Comparison of ENCODE assay signal across 17 cellular contexts in genomic region chr1:183080406-183080805, GRCh38. TPM values are rescaled to one million over a fixed set of nuclear protein-coding genes. Genes with fewer than 3 reads are reported as not detected.
DNase-seq lines count a peak whose midpoint lies in the region; ATAC-seq, FAIRE-seq and TF ChIP-seq lines count a peak whose summit lies in the region.
"Had no signal": no experiment of that assay in that cellular context is flagged by ENCODE, and none has a peak within 500 bp of the region (broad histone marks: within the 10 kb centered on the region; RNA-seq: fewer than 3 reads in every experiment).

No MANE protein-coding gene starts in this region.

- no peak overlapping the region for H2AFZ ChIP-seq in keratinocyte (ENCODE audit: control insufficient read depth, low read length)

- H3K9me3 ChIP-seq in keratinocyte (ENCODE audit: control insufficient read depth, low read depth, low read length), result no peaks in the 10 kb centered on the region
- H3K9me3 ChIP-seq: esophagus squamous epithelium, right atrium auricular region had no signal

- TF ChIP-seq CTCF in keratinocyte (optimal IDR thresholded peaks at IDR 0.05 in 1 of 3, IDR thresholded peaks at IDR 0.05 in 1 of 3, conservative IDR thresholded peaks at IDR 0.05 in 1 of 3; ENCODE audit: extremely low read depth in 1 of 3, insufficient read depth in 2 of 3, low read length in 3 of 3), result no peak

- dilution Hi-C loops in keratinocyte (cut with MboI; ENCODE audit: extremely low pct_ligation_motif_present, low sequenced_read_pairs), result no loop called here

- peaks cover 0 to 2% of the 10 kb centered on the region in 2 experiments for H3K36me3 ChIP-seq in keratinocyte (ENCODE audit: control insufficient read depth in 2 of 2, extremely low read depth in 1 of 2, insufficient read depth in 2 of 2, low read length in 2 of 2)
- H3K36me3 ChIP-seq: esophagus squamous epithelium, right atrium auricular region had no signal

- DNase-seq in SKM-1 treated with dmso at 0.1 percent for 144 hours (lab: John Stamatoyannopoulos, UW; ENCODE audit: unreplicated experiment) (peak; percentile 43), SKM-1 (lab: John Stamatoyannopoulos, UW; ENCODE audit: unreplicated experiment) (no peak), keratinocyte (ENCODE audit: low read depth, low spot score) (no peak), caudate nucleus (lab: John Stamatoyannopoulos, UW) (no peak)
- DNase-seq: activated CD4-positive, alpha-beta T cell treated with anti-CD3 and anti-CD28 coated beads, Interleukin-2, amount 50 U/mL, for 4 hours; activated naive CD4-positive, alpha-beta T cell treated with anti-CD3 and anti-CD28 coated beads for 36 hours; DMS153; esophagus squamous epithelium; NCI-H2081; T-cell had no signal

- H3K27me3 ChIP-seq in keratinocyte (ENCODE audit: control insufficient read depth, extremely low read depth, insufficient read depth, low read length), result no peaks in the 10 kb centered on the region
- H3K27me3 ChIP-seq: esophagus squamous epithelium, right atrium auricular region had no signal

- peaks cover 8% of the 10 kb centered on the region for H4K20me1 ChIP-seq in keratinocyte (ENCODE audit: control insufficient read depth, extremely low read depth, insufficient read depth, low read length)

- FAIRE-seq in keratinocyte (lab: Jason Lieb, UNC), result peak; percentile 53
- FAIRE-seq: A204.1, GM12891 had no signal

- no peak overlapping the region for H3K4me3 ChIP-seq in keratinocyte (ENCODE audit: control insufficient read depth in 2 of 3, extremely low read depth in 1 of 3, insufficient read depth in 2 of 3, low read depth in 1 of 3, low read length in 3 of 3)
- H3K4me3 ChIP-seq: esophagus squamous epithelium, right atrium auricular region had no signal

- ATAC-seq in SK-N-SH treated with all-trans-retinoic acid at 6 μM for 48 hours, result peak; percentile 41
- ATAC-seq in HG02970 (IDR thresholded peaks at IDR 0.05; ENCODE audit: low FRiP score, unreplicated experiment), result no peak
- no peak for ATAC-seq in HG03095 (IDR thresholded peaks at IDR 0.05; ENCODE audit: unreplicated experiment)
- no peak for ATAC-seq in GM18520 (IDR thresholded peaks at IDR 0.05; ENCODE audit: unreplicated experiment)
- ATAC-seq: T-cell had no signal

- H3K27ac ChIP-seq in keratinocyte (ENCODE audit: control insufficient read depth, insufficient read depth, low read length) (peak overlapping the region; percentile 40), caudate nucleus (ENCODE audit: low read depth, low read length) (no peak overlapping the region)
- H3K27ac ChIP-seq: esophagus squamous epithelium, right atrium auricular region had no signal

- H3K79me2 ChIP-seq in keratinocyte (ENCODE audit: control insufficient read depth, insufficient read depth, low read length), result peaks cover 66% of the 10 kb centered on the region

- H3K4me2 ChIP-seq in keratinocyte (ENCODE audit: control insufficient read depth, extremely low read depth, insufficient read depth, low read depth, low read length), result no peak overlapping the region

- no peak overlapping the region for H3K9ac ChIP-seq in keratinocyte (ENCODE audit: control insufficient read depth, extremely low read depth, insufficient read depth, low read length)

- H3K9me1 ChIP-seq in keratinocyte (ENCODE audit: control insufficient read depth, extremely low read depth, insufficient read depth, low read length), result peaks cover 3% of the 10 kb centered on the region

- H3K4me1 ChIP-seq in keratinocyte (ENCODE audit: control insufficient read depth, extremely low read depth, insufficient read depth, low read length), result peaks cover 15% of the 10 kb centered on the region

TF ChIP-seq in SK-N-SH treated with all-trans-retinoic acid at 6 μM for 48 hours, 23 proteins besides CTCF, POLR2A, EP300 and RAD21:
- TF ChIP-seq POU6F1 (CRISPR knock-in tag; IDR thresholded peaks at IDR 0.05; ENCODE audit: borderline replicate concordance, low read depth) (no peak), TCF4 (CRISPR knock-in tag; IDR thresholded peaks at IDR 0.05; ENCODE audit: borderline replicate concordance) (no peak), ZFP3 (CRISPR knock-in tag; IDR thresholded peaks at IDR 0.05) (no peak), TOX (CRISPR knock-in tag; IDR thresholded peaks at IDR 0.05; ENCODE audit: borderline replicate concordance) (no peak), ZC3H10 (CRISPR knock-in tag; IDR thresholded peaks at IDR 0.05) (no peak), OSR1 (CRISPR knock-in tag; IDR thresholded peaks at IDR 0.05) (no peak), RARB (CRISPR knock-in tag; IDR thresholded peaks at IDR 0.05) (no peak), BACH2 (CRISPR knock-in tag; IDR thresholded peaks at IDR 0.05; ENCODE audit: borderline replicate concordance) (no peak), ZNF8 (CRISPR knock-in tag; IDR thresholded peaks at IDR 0.05) (no peak), PPARA (CRISPR knock-in tag; IDR thresholded peaks at IDR 0.05; ENCODE audit: borderline replicate concordance) (no peak), ZNF565 (CRISPR knock-in tag; conservative IDR thresholded peaks at IDR 0.05; ENCODE audit: low read depth) (no peak), ESRRG (CRISPR knock-in tag; IDR thresholded peaks at IDR 0.05) (no peak), ZFP30 (CRISPR knock-in tag; IDR thresholded peaks at IDR 0.05) (no peak), ZNF70 (CRISPR knock-in tag; IDR thresholded peaks at IDR 0.05) (no peak)

RNA-seq across cellular contexts. Expression of gene LAMC1, which starts 57.2 kb away (rescaled TPM):
- polyA plus RNA-seq in keratinocyte, result 40.9 to 76.4 TPM (median 66.6 TPM) in 3 replicates
- 211 TPM for polyA plus RNA-seq in keratinocyte (2011; ENCODE audit: low read depth)
- polyA plus RNA-seq in keratinocyte (2011; cell fraction: cytosol; rRNA removed), result 25.4 and 28.6 TPM in 2 replicates
- 140 and 179 TPM in 2 replicates for polyA plus RNA-seq in keratinocyte (2011; cell fraction: nucleus; rRNA removed)
- 22.0 and 71.3 TPM in 2 replicates for polyA plus RNA-seq in keratinocyte (2012; ENCODE audit: low replicate concordance)
- polyA minus RNA-seq in keratinocyte, result 69.5 to 154 TPM (median 153 TPM) in 3 replicates
- 52.0 TPM for polyA minus RNA-seq in keratinocyte (2011; cell fraction: cytosol; rRNA and poly(A)+ RNA removed)
- 139 and 261 TPM in 2 replicates for polyA minus RNA-seq in keratinocyte (2011; cell fraction: nucleus; rRNA and poly(A)+ RNA removed)
